ENCODE assay signal across 24 cellular contexts in the genomic region with DNA sequence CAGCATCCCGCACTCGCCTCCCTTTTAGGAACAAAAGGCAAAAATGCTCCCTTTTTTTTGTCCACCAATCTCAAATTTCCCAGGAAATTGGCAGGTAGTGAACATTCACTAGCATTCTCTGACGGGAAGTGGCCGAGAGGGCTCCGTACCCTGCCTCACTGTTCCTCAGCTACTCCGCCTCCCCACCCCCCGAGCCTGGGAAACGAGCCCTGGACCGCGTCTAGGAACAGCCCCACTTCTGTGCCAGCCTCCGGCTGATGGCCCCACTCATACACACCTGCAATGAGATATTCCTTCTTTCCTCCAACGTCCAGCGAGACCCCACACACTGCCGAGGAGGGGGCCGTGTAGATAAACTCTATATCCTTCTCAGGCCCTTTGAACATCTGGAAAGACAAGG.
"Had no signal": no experiment of that assay in that cellular context is flagged by ENCODE, and none has a peak within 500 bp of the region (broad histone marks: within the 10 kb centered on the region; RNA-seq: fewer than 3 reads in every experiment).

No MANE protein-coding gene starts in this region.

- H3K4me3 ChIP-seq: colonic mucosa, esophagus muscularis mucosa, gastroesophageal sphincter, heart left ventricle, hepatocyte, lung, mucosa of descending colon, neural progenitor cell, psoas muscle, sigmoid colon, transverse colon, upper lobe of right lung, uterus had no signal

- H3K9me3 ChIP-seq: colonic mucosa, esophagus muscularis mucosa, gastroesophageal sphincter, heart left ventricle, mucosa of descending colon, psoas muscle, sigmoid colon, transverse colon, upper lobe of right lung, uterus had no signal

- ATAC-seq: foreskin keratinocyte; gastroesophageal sphincter; heart left ventricle; left lobe of liver; mucosa of descending colon; natural killer cell treated with Interleukin-12 subunit alpha and Interleukin-12 subunit beta and Interleukin-15 and Interleukin-18, amount 100 ng/mL, for 72 hours; psoas muscle; right cardiac atrium; stimulated activated effector memory CD8-positive, alpha-beta T cell treated with anti-CD3 and anti-CD28 coated beads, Interleukin-12 subunit alpha, Interleukin-12 subunit beta, amount 100 ng/mL, for 72 hours; upper lobe of right lung had no signal

- H3K27me3 ChIP-seq: colonic mucosa, esophagus muscularis mucosa, foreskin keratinocyte, gastroesophageal sphincter, heart left ventricle, hepatocyte, neural progenitor cell, sigmoid colon, transverse colon, upper lobe of right lung, uterus had no signal

- H3K36me3 ChIP-seq: colonic mucosa, neural progenitor cell, transverse colon, uterus had no signal

- H3K27ac ChIP-seq: colonic mucosa, esophagus muscularis mucosa, foreskin keratinocyte, gastroesophageal sphincter, heart left ventricle, hepatocyte, neural progenitor cell, psoas muscle, sigmoid colon, transverse colon, upper lobe of right lung, uterus had no signal

- DNase-seq: colonic mucosa; effector memory CD4-positive, alpha-beta T cell; foreskin keratinocyte; kidney; mucosa of descending colon; naive B cell; sigmoid colon; stimulated activated CD4-positive, alpha-beta T cell treated with anti-CD3 and anti-CD28 coated beads, Interleukin-2, amount 100 ng/mL, for 24 hours; stimulated activated CD4-positive, alpha-beta T cell treated with anti-CD3 and anti-CD28 coated beads, Interleukin-4, amount 100 ng/mL, for 24 hours; stimulated activated naive CD4-positive, alpha-beta T cell treated with Interleukin-2 at 50 U/mL for 16 hours; transverse colon; upper lobe of right lung; uterus had no signal
